Comparison of ENCODE assay signal across 1 cellular context in genomic region chr9:76369583-76369982, GRCh38.
TF ChIP-seq lines count a peak whose summit lies in the region.

No MANE protein-coding gene starts in this region.

TF ChIP-seq in HEK293, 187 proteins besides CTCF, POLR2A, EP300 and RAD21 (continued from another document):
- TF ChIP-seq ZNF23 (tag by site-specific recombination; IDR thresholded peaks at IDR 0.05; ENCODE audit: borderline replicate concordance) (no peak), ZNF449 (tag by site-specific recombination; IDR thresholded peaks at IDR 0.05) (no peak), ZNF214 (tag by site-specific recombination; IDR thresholded peaks at IDR 0.05; ENCODE audit: borderline replicate concordance) (no peak), ZNF791 (tag by site-specific recombination; IDR thresholded peaks at IDR 0.05) (no peak), KLF7 (tag by site-specific recombination; IDR thresholded peaks at IDR 0.05; ENCODE audit: borderline replicate concordance) (no peak), ZNF26 (tag by site-specific recombination; IDR thresholded peaks at IDR 0.05) (no peak), ZNF174 (tag by site-specific recombination; IDR thresholded peaks at IDR 0.05) (no peak), ZEB2 (tag by site-specific recombination; IDR thresholded peaks at IDR 0.05) (no peak), ZNF529 (tag by site-specific recombination; IDR thresholded peaks at IDR 0.05; ENCODE audit: insufficient replicate concordance) (no peak), SCRT1 (tag by site-specific recombination; IDR thresholded peaks at IDR 0.05; ENCODE audit: borderline replicate concordance) (no peak), ZNF311 (tag by site-specific recombination; IDR thresholded peaks at IDR 0.05; ENCODE audit: borderline replicate concordance) (no peak), ZNF324 (tag by site-specific recombination; IDR thresholded peaks at IDR 0.05) (no peak), GLI4 (tag by site-specific recombination; IDR thresholded peaks at IDR 0.05) (no peak), HOXC10 (CRISPR knock-in tag; IDR thresholded peaks at IDR 0.05) (no peak), ZNF623 (tag by site-specific recombination; IDR thresholded peaks at IDR 0.05) (no peak), ZNF513 (tag by site-specific recombination; IDR thresholded peaks at IDR 0.05) (peak; percentile 22; the same call in 1 of the 2 replicates), TCF7L2 (IDR thresholded peaks at IDR 0.05; ENCODE audit: borderline replicate concordance, low read depth, low read length) (no peak), ZNF184 (tag by site-specific recombination; IDR thresholded peaks at IDR 0.05) (no peak), KLF1 (tag by site-specific recombination; IDR thresholded peaks at IDR 0.05) (no peak), ZNF433 (tag by site-specific recombination; IDR thresholded peaks at IDR 0.05; ENCODE audit: low read depth) (no peak), ZNF670 (tag by site-specific recombination; IDR thresholded peaks at IDR 0.05; ENCODE audit: low read depth) (no peak), ZXDB (tag by site-specific recombination; IDR thresholded peaks at IDR 0.05) (peak; percentile 74), PRDM10 (tag by site-specific recombination; IDR thresholded peaks at IDR 0.05) (no peak)
